Comparison of ENCODE assay signal across 8 cellular contexts in genomic region chr10:86523348-86523747, GRCh38. TPM values are rescaled to one million over a fixed set of nuclear protein-coding genes. Genes with fewer than 3 reads are reported as not detected.
A peak's percentile ranks its signal among the peaks of the same experiment; 100 is the strongest.
DNase-seq lines count a peak whose midpoint lies in the region; ATAC-seq and TF ChIP-seq lines count a peak whose summit lies in the region.

No MANE protein-coding gene starts in this region.

- peaks cover 47% of the 10 kb centered on the region for H3K79me2 ChIP-seq in fibroblast of lung (ENCODE audit: control insufficient read depth, insufficient read depth, low read length)

- peaks cover 2% of the 10 kb centered on the region for H4K20me1 ChIP-seq in fibroblast of lung (ENCODE audit: control insufficient read depth, extremely low read depth, insufficient read depth, low read length)

- no peak overlapping the region for H2AFZ ChIP-seq in fibroblast of lung (ENCODE audit: low read length)

- H3K9me3 ChIP-seq in fibroblast of lung (ENCODE audit: control insufficient read depth, insufficient read depth, low read depth, low read length) = no peaks in the 10 kb centered on the region

- TF ChIP-seq CTCF in fibroblast of lung (conservative IDR thresholded peaks at IDR 0.05 in 1 of 2, IDR thresholded peaks at IDR 0.05 in 1 of 2; ENCODE audit: low read depth in 1 of 2, low read length in 2 of 2) = peak; percentile 4 to 22

- no peak overlapping the region for H3K27ac ChIP-seq in fibroblast of lung (ENCODE audit: insufficient read depth, low read length)

- H3K4me1 ChIP-seq in fibroblast of lung (ENCODE audit: control insufficient read depth, extremely low read depth, insufficient read depth, low read length) = no peaks in the 10 kb centered on the region

- peak overlapping the region; percentile 85 for H3K4me2 ChIP-seq in fibroblast of lung (ENCODE audit: extremely low read depth, insufficient read depth, low read length)

- H3K36me3 ChIP-seq in fibroblast of lung (ENCODE audit: control insufficient read depth, insufficient read depth, low read length) = no peaks in the 10 kb centered on the region

- no peaks in the 10 kb centered on the region for H3K9me3 Mint-ChIP-seq in activated T-cell treated with anti-CD3 and anti-CD28 coated beads, Interleukin-2, amount 50 U/mL, for 72 hours
- no peaks in the 10 kb centered on the region for H3K9me3 Mint-ChIP-seq in stimulated activated naive B cell treated with anti-CD40 and anti-IgM and Interleukin-4, amounts not matched to agents 10 μg/mL and 1 μg/mL and 100 μg/mL, for 72 hours
- H3K9me3 Mint-ChIP-seq in stimulated activated memory B cell treated with anti-CD40 and anti-IgM and Interleukin-4, amounts not matched to agents 10 μg/mL and 1 μg/mL and 100 μg/mL, for 72 hours = no peaks in the 10 kb centered on the region

- peak overlapping the region; percentile 29 for H3K27ac Mint-ChIP-seq in activated T-cell treated with anti-CD3 and anti-CD28 coated beads, Interleukin-2, amount 50 U/mL, for 72 hours
- H3K27ac Mint-ChIP-seq in stimulated activated naive B cell treated with anti-CD40 and anti-IgM and Interleukin-4, amounts not matched to agents 10 μg/mL and 1 μg/mL and 100 μg/mL, for 72 hours = peak overlapping the region; percentile 39
- H3K27ac Mint-ChIP-seq in stimulated activated memory B cell treated with anti-CD40 and anti-IgM and Interleukin-4, amounts not matched to agents 10 μg/mL and 1 μg/mL and 100 μg/mL, for 72 hours = no peak overlapping the region

- H3K4me3 Mint-ChIP-seq in activated T-cell treated with anti-CD3 and anti-CD28 coated beads, Interleukin-2, amount 50 U/mL, for 72 hours = peak overlapping the region; percentile 91 to 94
- H3K4me3 Mint-ChIP-seq in stimulated activated naive B cell treated with anti-CD40 and anti-IgM and Interleukin-4, amounts not matched to agents 10 μg/mL and 1 μg/mL and 100 μg/mL, for 72 hours = peak overlapping the region in 1 of 2 donors; percentile 0
- H3K4me3 Mint-ChIP-seq in stimulated activated memory B cell treated with anti-CD40 and anti-IgM and Interleukin-4, amounts not matched to agents 10 μg/mL and 1 μg/mL and 100 μg/mL, for 72 hours = no peak overlapping the region

- H3K9ac ChIP-seq in fibroblast of lung (ENCODE audit: insufficient read depth, low read length) = no peak overlapping the region

- peaks cover 46% of the 10 kb centered on the region for H3K4me1 Mint-ChIP-seq in activated T-cell treated with anti-CD3 and anti-CD28 coated beads, Interleukin-2, amount 50 U/mL, for 72 hours (ENCODE audit: low read depth)
- H3K4me1 Mint-ChIP-seq in stimulated activated naive B cell treated with anti-CD40 and anti-IgM and Interleukin-4, amounts not matched to agents 10 μg/mL and 1 μg/mL and 100 μg/mL, for 72 hours = peaks cover 22 to 46% of the 10 kb centered on the region in 2 donors
- peaks cover 36% of the 10 kb centered on the region for H3K4me1 Mint-ChIP-seq in stimulated activated memory B cell treated with anti-CD40 and anti-IgM and Interleukin-4, amounts not matched to agents 10 μg/mL and 1 μg/mL and 100 μg/mL, for 72 hours

- H3K36me3 Mint-ChIP-seq in activated T-cell treated with anti-CD3 and anti-CD28 coated beads, Interleukin-2, amount 50 U/mL, for 72 hours (ENCODE audit: insufficient read depth in 2 of 2) = peaks cover 4 to 6% of the 10 kb centered on the region in 2 donors
- H3K36me3 Mint-ChIP-seq in stimulated activated naive B cell treated with anti-CD40 and anti-IgM and Interleukin-4, amounts not matched to agents 10 μg/mL and 1 μg/mL and 100 μg/mL, for 72 hours = peaks cover 0 to 9% of the 10 kb centered on the region in 2 donors
- no peaks in the 10 kb centered on the region for H3K36me3 Mint-ChIP-seq in stimulated activated memory B cell treated with anti-CD40 and anti-IgM and Interleukin-4, amounts not matched to agents 10 μg/mL and 1 μg/mL and 100 μg/mL, for 72 hours

- no peak for ATAC-seq in activated T-cell treated with anti-CD3 and anti-CD28 coated beads, Interleukin-2, amount 50 U/mL, for 72 hours (replicated peaks in 1 of 2)
- no peak for ATAC-seq in stimulated activated naive B cell treated with anti-CD40 and anti-IgM and Interleukin-4, amounts not matched to agents 10 μg/mL and 1 μg/mL and 100 μg/mL, for 72 hours (replicated peaks)
- ATAC-seq in HG02642 (IDR thresholded peaks at IDR 0.05; ENCODE audit: poor library complexity, unreplicated experiment) (no peak), GM19463 (IDR thresholded peaks at IDR 0.05; ENCODE audit: unreplicated experiment) (no peak)
- ATAC-seq in stimulated activated memory B cell treated with anti-CD40 and anti-IgM and Interleukin-4, amounts not matched to agents 10 μg/mL and 1 μg/mL and 100 μg/mL, for 72 hours = no peak

- H3K27me3 Mint-ChIP-seq in activated T-cell treated with anti-CD3 and anti-CD28 coated beads, Interleukin-2, amount 50 U/mL, for 72 hours (ENCODE audit: low read depth) = no peaks in the 10 kb centered on the region
- H3K27me3 Mint-ChIP-seq in stimulated activated naive B cell treated with anti-CD40 and anti-IgM and Interleukin-4, amounts not matched to agents 10 μg/mL and 1 μg/mL and 100 μg/mL, for 72 hours = peaks cover 6 to 8% of the 10 kb centered on the region in 2 donors
- H3K27me3 Mint-ChIP-seq in stimulated activated memory B cell treated with anti-CD40 and anti-IgM and Interleukin-4, amounts not matched to agents 10 μg/mL and 1 μg/mL and 100 μg/mL, for 72 hours = no peaks in the 10 kb centered on the region

- no peak for DNase-seq in activated T-cell treated with anti-CD3 and anti-CD28 coated beads, Interleukin-2, amount 50 U/mL, for 72 hours
- DNase-seq in activated T-cell treated with anti-CD3 and anti-CD28 coated beads, Interleukin-2, amount 50 U/mL, for 1 hour = no peak
- DNase-seq in OCI-M1 (lab: John Stamatoyannopoulos, UW) (peak; percentile 32), fibroblast of lung (ENCODE audit: low read depth in 2 of 2) (peak in 1 of 2 donors; percentile 17)
- no peak for DNase-seq in stimulated activated naive B cell treated with anti-CD40 and anti-IgM and Interleukin-4, amounts not matched to agents 10 μg/mL and 1 μg/mL and 100 μg/mL, for 72 hours

- no peaks in the 10 kb centered on the region for H3K27me3 ChIP-seq in fibroblast of lung (ENCODE audit: control insufficient read depth, insufficient read depth, low read length)

- H3K4me3 ChIP-seq in fibroblast of lung (replicated peaks in 1 of 4; ENCODE audit: control extremely low read depth in 1 of 4, insufficient read depth in 1 of 4, low read depth in 3 of 4, low read length in 4 of 4) = peak overlapping the region in 2 of 4 experiments; percentile 75 to 94

RNA-seq across cellular contexts. Expression of gene WAPL, which starts 1.8 kb away (rescaled TPM):
- 10 to 100 TPM; 53.6 to 57.6 TPM for total RNA-seq in activated T-cell treated with anti-CD3 and anti-CD28 coated beads, Interleukin-2, amount 50 U/mL, for 72 hours
- total RNA-seq in fibroblast of lung = 45.7 and 50.4 TPM in 2 replicates
- 22.0 and 24.6 TPM in 2 replicates for polyA plus RNA-seq in fibroblast of lung
- 22.5 and 23.4 TPM in 2 replicates for polyA plus RNA-seq in fibroblast of lung (2012)
- polyA minus RNA-seq in fibroblast of lung (ENCODE audit: low replicate concordance) = 9.3 and 14.2 TPM in 2 replicates
